In genomic region chr1:245390975-245391374, GRCh38 we compare ENCODE assay signal across 9 cellular contexts.
"Had no signal": no experiment of that assay in that cellular context is flagged by ENCODE, and none has a peak within 500 bp of the region (broad histone marks: within the 10 kb centered on the region; RNA-seq: fewer than 3 reads in every experiment).

No MANE protein-coding gene starts in this region.

- H3K4me3 ChIP-seq: GM23338, K562 had no signal

- H3K4me2 ChIP-seq: GM23338 had no signal

- H3K27ac ChIP-seq: HL-60 had no signal

- H2AFZ ChIP-seq: GM23338 had no signal

- DNase-seq: H9, HCEC 1CT, IMR-90, KG1 had no signal

- FAIRE-seq: H1, H54, K562 had no signal

- ATAC-seq: GM23338, K562 had no signal
